Comparison of ENCODE assay signal across 8 cellular contexts in genomic region chr5:71447218-71447808, GRCh38. TPM values are rescaled to one million over a fixed set of nuclear protein-coding genes. Genes with fewer than 3 reads are reported as not detected.
A peak's percentile ranks its signal among the peaks of the same experiment; 100 is the strongest.
DNase-seq lines count a peak whose midpoint lies in the region; ATAC-seq and TF ChIP-seq lines count a peak whose summit lies in the region.
"Not testable (repeated sequence)": the region's sequence is repeated elsewhere in the genome, so short reads cannot be mapped to it uniquely, and the experiment has no call there.

No MANE protein-coding gene starts in this region.

- H3K9me3 ChIP-seq in adipocyte (ENCODE audit: control insufficient read depth, low read length), result not testable (repeated sequence)

- not testable (repeated sequence) for H3K4me3 ChIP-seq in AG04449 (ENCODE audit: low read depth, low read length); adipocyte (ENCODE audit: low read length)

- H3K4me1 ChIP-seq in adipocyte (ENCODE audit: control insufficient read depth, insufficient read depth, low read length), result not testable (repeated sequence)

- not testable (repeated sequence) for H3K9ac ChIP-seq in adipocyte (ENCODE audit: low read length)

- H3K27me3 ChIP-seq in adipocyte (replicated peaks; ENCODE audit: control insufficient read depth, insufficient read depth, low read length), result peaks cover 13% of the 10 kb centered on the region

- TF ChIP-seq CTCF in AG04449 (IDR thresholded peaks at IDR 0.05; ENCODE audit: insufficient read depth, low read length, missing control alignments), result peak; percentile 24

- ATAC-seq in GM18861 (IDR thresholded peaks at IDR 0.05; ENCODE audit: unreplicated experiment) (peak; percentile 74), HG03025 (IDR thresholded peaks at IDR 0.05; ENCODE audit: low FRiP score, unreplicated experiment) (peak; percentile 83), left cardiac atrium (peak; percentile 89 to 98), sciatic nerve (peak; percentile 87)

- intact Hi-C loops in left cardiac atrium (cut with DNase I); sciatic nerve (cut with DNase I): not testable (repeated sequence)

- DNase-seq in AG04449 (ENCODE audit: low read depth, low spot score); sciatic nerve (ENCODE audit: low spot score): not testable (repeated sequence)
- peak; percentile 27 for DNase-seq in NCI-H2029 treated with DMSO at 0.1 percent for 48 hours (lab: John Stamatoyannopoulos, UW)
- peak; percentile 13 for DNase-seq in T-helper 22 cell (ENCODE audit: low read depth)
- peak; percentile 29 for DNase-seq in adipocyte (ENCODE audit: low read depth)
- peak; percentile 29 for DNase-seq in left cardiac atrium

- POLR2A ChIA-PET in AG04449 (lab: Yijun Ruan, JAX), result not testable (repeated sequence)

- CTCF ChIA-PET in AG04449 (lab: Yijun Ruan, JAX), result not testable (repeated sequence)

- H3K36me3 ChIP-seq in adipocyte (ENCODE audit: control insufficient read depth, insufficient read depth, low read length, severe bottlenecking), result not testable (repeated sequence)

RNA-seq across cellular contexts. Expression of gene BDP1, which starts 8.1 kb away (rescaled TPM):
- total RNA-seq in left cardiac atrium (10 to 100 TPM; 13.1 to 18.6 TPM), sciatic nerve (44.0 TPM)
